In genomic region chr11:46279393-46280099, GRCh38 we compare ENCODE assay signal across 9 cellular contexts. TPM values are rescaled to one million over a fixed set of nuclear protein-coding genes. Genes with fewer than 3 reads are reported as not detected.
DNase-seq lines count a peak whose midpoint lies in the region; ATAC-seq and TF ChIP-seq lines count a peak whose summit lies in the region.
"Had no signal": no experiment of that assay in that cellular context is flagged by ENCODE, and none has a peak within 500 bp of the region (broad histone marks: within the 10 kb centered on the region; RNA-seq: fewer than 3 reads in every experiment).

No MANE protein-coding gene starts in this region.

- POLR2A ChIA-PET in CD4-positive, alpha-beta T cell (lab: Charles Lee), result no interaction called here

- peaks cover 7% of the 10 kb centered on the region; the same call in 1 of the 2 replicates for H3K4me1 ChIP-seq in SJCRH30
- peaks cover 31% of the 10 kb centered on the region for H3K4me1 ChIP-seq in prostate gland (replicated peaks)

- H3K27ac Mint-ChIP-seq in CD4-positive, alpha-beta T cell, result no peak overlapping the region

- no peak for TF ChIP-seq POLR2A in prostate gland (IDR thresholded peaks at IDR 0.05)

- TF ChIP-seq CTCF in prostate gland (IDR thresholded peaks at IDR 0.05), result no peak
- TF ChIP-seq CTCF in CD4-positive, alpha-beta T cell (IDR thresholded peaks at IDR 0.05), result no peak

- peak; percentile 87 for DNase-seq in EH (ENCODE audit: low read depth)
- DNase-seq in SJCRH30, result peak; percentile 51 to 57
- peak; percentile 78 for DNase-seq in Right ventricle myocardium superior
- DNase-seq in prostate gland (ENCODE audit: low spot score), result peak; percentile 45
- DNase-seq in T-helper 1 cell, result no peak
- no peak for DNase-seq in CD4-positive, alpha-beta T cell
- DNase-seq in COLO829 (ENCODE audit: low spot score), result no peak
- DNase-seq: esophagus squamous epithelium had no signal

- H3K9me3 ChIP-seq in SJCRH30 (replicated peaks), result no peaks in the 10 kb centered on the region
- no peaks in the 10 kb centered on the region for H3K9me3 ChIP-seq in prostate gland
- H3K9me3 ChIP-seq in CD4-positive, alpha-beta T cell (ENCODE audit: control insufficient read depth, low read length), result no peaks in the 10 kb centered on the region
- H3K9me3 ChIP-seq: esophagus squamous epithelium had no signal

- H3K27ac ChIP-seq in SJCRH30 (no peak overlapping the region), prostate gland (peak overlapping the region; percentile 80 to 85)
- no peak overlapping the region for H3K27ac ChIP-seq in CD4-positive, alpha-beta T cell (ENCODE audit: low read depth, low read length)

- peaks cover 36% of the 10 kb centered on the region for H3K27me3 ChIP-seq in SJCRH30
- no peaks in the 10 kb centered on the region for H3K27me3 ChIP-seq in prostate gland (replicated peaks; ENCODE audit: insufficient read depth)
- H3K27me3 ChIP-seq in CD4-positive, alpha-beta T cell (ENCODE audit: control insufficient read depth, insufficient read depth, low read length), result peaks cover 41% of the 10 kb centered on the region

- no peak overlapping the region for H3K4me3 Mint-ChIP-seq in CD4-positive, alpha-beta T cell

- ATAC-seq in Right ventricle myocardium superior (ENCODE audit: poor library complexity) (peak; percentile 62), HG03457 (IDR thresholded peaks at IDR 0.05; ENCODE audit: unreplicated experiment) (no peak)
- ATAC-seq in CD4-positive, alpha-beta T cell (ENCODE audit: poor library complexity), result no peak

- 26% methylated on average over 12 of the region's 12 CpGs for WGBS in prostate gland

- no peaks in the 10 kb centered on the region for H3K36me3 Mint-ChIP-seq in CD4-positive, alpha-beta T cell (ENCODE audit: low read depth)

- H3K36me3 ChIP-seq in SJCRH30, result no peaks in the 10 kb centered on the region
- H3K36me3 ChIP-seq in prostate gland, result no peaks in the 10 kb centered on the region
- H3K36me3 ChIP-seq: esophagus squamous epithelium had no signal

- CTCF ChIA-PET in CD4-positive, alpha-beta T cell (lab: Charles Lee), result no interaction called here

- H3K27me3 Mint-ChIP-seq in CD4-positive, alpha-beta T cell, result peaks cover 62% of the 10 kb centered on the region

- intact Hi-C loops in Right ventricle myocardium superior (cut with DNase I), result no loop called here
- intact Hi-C loops in prostate gland (cut with DNase I), result loop anchor here (2.0 to 5.0 kb wide), 2 partner anchors 15 to 37 kb away; no protein-coding TSS in a partner anchor
- intact Hi-C loops in CD4-positive, alpha-beta T cell (cut with DNase I, micrococcal nuclease), result no loop called here

- H3K4me1 Mint-ChIP-seq in CD4-positive, alpha-beta T cell (ENCODE audit: low read depth), result peaks cover 9% of the 10 kb centered on the region

- no peaks in the 10 kb centered on the region for H3K9me3 Mint-ChIP-seq in CD4-positive, alpha-beta T cell

- H3K4me3 ChIP-seq in SJCRH30, result no peak overlapping the region
- peak overlapping the region; percentile 67 to 82 for H3K4me3 ChIP-seq in prostate gland

RNA-seq across cellular contexts. Expression of gene CREB3L1, which starts 2.1 kb away (rescaled TPM):
- 0.30 and 0.34 TPM in 2 replicates for total RNA-seq in SJCRH30 (2014; rRNA removed; shearing (Covaris generic))
- total RNA-seq in Right ventricle myocardium superior (69.2 TPM), prostate gland (10 to 100 TPM; 41.0 to 47.0 TPM)
- not detected for total RNA-seq in CD4-positive, alpha-beta T cell

Comparison
In these comparisons a context has a peak if more than half of its experiments do, and no peak if none do; other contexts are left out.
1. DNase-seq: peak in EH (single experiment), SJCRH30 (2 of 2), Right ventricle myocardium superior (single experiment) and prostate gland (single experiment); none in T-helper 1 cell (0 of 5), CD4-positive, alpha-beta T cell (0 of 10) and COLO829 (single experiment).
2. H3K27ac ChIP-seq: peak in prostate gland (2 of 2); none in SJCRH30 (single experiment) and CD4-positive, alpha-beta T cell (single experiment).
3. RNA of gene CREB3L1, which starts 2.1 kb away (total RNA-seq): 69.2 TPM in Right ventricle myocardium superior (single experiment) and 41.0 to 47.0 TPM in prostate gland; 0.30 to 0.34 TPM in SJCRH30 and not detected in CD4-positive, alpha-beta T cell; every median in the first group is over 10 times any median in the second.